17 cellular contexts compared by ENCODE assay signal in the genomic region with DNA sequence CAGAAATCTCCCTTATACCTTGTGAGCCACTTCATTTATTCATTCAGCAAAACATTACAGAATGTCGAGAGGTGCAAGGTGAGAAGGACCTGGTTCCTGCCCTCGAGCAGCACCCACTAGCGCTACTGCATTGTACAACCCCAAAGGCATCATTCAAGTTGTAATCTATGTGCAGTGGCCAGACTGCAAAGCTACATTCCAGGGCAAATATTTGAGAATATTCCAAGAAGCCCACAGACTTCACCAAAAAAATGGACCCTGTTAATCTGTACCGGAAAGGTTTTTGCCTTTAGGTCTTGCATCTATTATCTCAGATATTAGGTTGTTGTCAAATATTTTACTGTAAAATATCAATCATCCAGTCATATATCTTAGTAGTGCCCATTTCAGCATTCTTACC.
DNase-seq lines count a peak whose midpoint lies in the region; ATAC-seq and TF ChIP-seq lines count a peak whose summit lies in the region.
"Had no signal": no experiment of that assay in that cellular context is flagged by ENCODE, and none has a peak within 500 bp of the region (broad histone marks: within the 10 kb centered on the region; RNA-seq: fewer than 3 reads in every experiment).

No MANE protein-coding gene starts in this region.

- no peak overlapping the region for H3K4me3 ChIP-seq in fibroblast of the aortic adventitia (ENCODE audit: low read depth, low read length)
- H3K4me3 ChIP-seq: BLaER1, GM23338 had no signal

- DNase-seq in amniotic epithelial cell (ENCODE audit: low read depth) = peak; percentile 52
- peak; percentile 74 for DNase-seq in astrocyte of the hippocampus (ENCODE audit: low read depth, low spot score)
- DNase-seq in fibroblast of the aortic adventitia (ENCODE audit: low read depth) = peak; percentile 16
- DNase-seq in renal cortical epithelial cell (ENCODE audit: low read depth) = peak; percentile 8
- no peak for DNase-seq in omental fat pad (ENCODE audit: low spot score)
- no peak for DNase-seq in DMS 273 treated with DMSO at 0.1 percent for 48 hours (lab: John Stamatoyannopoulos, UW)
- DNase-seq: Caco-2; CD4-positive, CD25-positive, alpha-beta regulatory T cell; CD8-positive, alpha-beta T cell; DMS153; DND-41; H9 had no signal

- TF ChIP-seq CTCF in fibroblast of the aortic adventitia (IDR thresholded peaks at IDR 0.05; ENCODE audit: insufficient read depth, low read length) = no peak
- no peak for TF ChIP-seq CTCF in omental fat pad (IDR thresholded peaks at IDR 0.05)

- no peak for ATAC-seq in HG03159 (IDR thresholded peaks at IDR 0.05; ENCODE audit: unreplicated experiment)
- ATAC-seq in HG02981 (IDR thresholded peaks at IDR 0.05; ENCODE audit: unreplicated experiment) = no peak
- no peak for ATAC-seq in omental fat pad (ENCODE audit: low FRiP score)
- ATAC-seq: CD8-positive, alpha-beta T cell; GM23338; HCT116 had no signal

Comparison
In these comparisons a context has a peak if more than half of its experiments do, and no peak if none do; other contexts are left out.
1. DNase-seq: peak in amniotic epithelial cell (single experiment), astrocyte of the hippocampus (single experiment), fibroblast of the aortic adventitia (single experiment) and renal cortical epithelial cell (single experiment); none in omental fat pad (single experiment) and DMS 273 treated with DMSO at 0.1 percent for 48 hours (single experiment).